Comparison of ENCODE assay signal across 13 cellular contexts in genomic region chr2:226124548-226125011, GRCh38.
DNase-seq lines count a peak whose midpoint lies in the region; ATAC-seq and TF ChIP-seq lines count a peak whose summit lies in the region.
"Had no signal": no experiment of that assay in that cellular context is flagged by ENCODE, and none has a peak within 500 bp of the region (broad histone marks: within the 10 kb centered on the region; RNA-seq: fewer than 3 reads in every experiment).

No MANE protein-coding gene starts in this region.

- H3K4me1 Mint-ChIP-seq in nephron progenitor cell = peaks cover 28% of the 10 kb centered on the region
- H3K4me1 Mint-ChIP-seq in natural killer cell = no peaks in the 10 kb centered on the region

- no peak for ATAC-seq in GM18870 (IDR thresholded peaks at IDR 0.05; ENCODE audit: unreplicated experiment)
- no peak for ATAC-seq in natural killer cell
- ATAC-seq: activated naive CD4-positive, alpha-beta T cell treated with anti-CD3 and anti-CD28 coated beads, Interleukin-2, amount 50 U/mL, for 72 hours; left colon; upper lobe of right lung had no signal

- H3K27ac Mint-ChIP-seq in nephron progenitor cell (peak overlapping the region; percentile 44), natural killer cell (no peak overlapping the region)
- H3K27ac Mint-ChIP-seq: activated naive CD4-positive, alpha-beta T cell treated with anti-CD3 and anti-CD28 coated beads, Interleukin-2, amount 50 U/mL, for 72 hours; dendritic cell treated with granulocyte-macrophage colony-stimulating factor and Interleukin-4, amounts not matched to agents 40 ng/mL and 50 ng/mL, for 4 days had no signal

- intact Hi-C loops in natural killer cell (cut with micrococcal nuclease) = no loop called here

- H3K27me3 Mint-ChIP-seq in nephron progenitor cell (ENCODE audit: low read depth, poor library complexity) (no peaks in the 10 kb centered on the region), natural killer cell (ENCODE audit: low read depth in 2 of 2) (no peaks in the 10 kb centered on the region)
- H3K27me3 Mint-ChIP-seq: dendritic cell treated with granulocyte-macrophage colony-stimulating factor and Interleukin-4, amounts not matched to agents 40 ng/mL and 50 ng/mL, for 4 days had no signal

- TF ChIP-seq CTCF in AG10803 (conservative IDR thresholded peaks at IDR 0.05; ENCODE audit: low read length) = no peak
- TF ChIP-seq CTCF in nephron progenitor cell (IDR thresholded peaks at IDR 0.05) = no peak
- no peak for TF ChIP-seq CTCF in natural killer cell (IDR thresholded peaks at IDR 0.05)

- DNase-seq in AG10803 (ENCODE audit: low read depth) (peak; percentile 54), NCI-H69 (lab: John Stamatoyannopoulos, UW) (peak; percentile 28), fibroblast of gingiva (ENCODE audit: low read depth) (peak; percentile 64), nephron progenitor cell (no peak), NCI-H1092 treated with DMSO at 0.1 percent for 48 hours (lab: John Stamatoyannopoulos, UW) (no peak), natural killer cell (no peak)
- no peak for DNase-seq in stimulated activated CD4-positive, alpha-beta T cell treated with anti-CD3 and anti-CD28 coated beads, Interleukin-2, amount 100 ng/mL, for 24 hours
- DNase-seq: left colon; stimulated activated CD4-positive, alpha-beta T cell treated with anti-CD3 and anti-CD28 coated beads, Interleukin-15, amount 100 ng/mL, for 24 hours; upper lobe of right lung had no signal

- no peaks in the 10 kb centered on the region for H3K9me3 Mint-ChIP-seq in nephron progenitor cell
- peaks cover 2 to 7% of the 10 kb centered on the region in 2 donors for H3K9me3 Mint-ChIP-seq in natural killer cell
- H3K9me3 Mint-ChIP-seq: activated naive CD4-positive, alpha-beta T cell treated with anti-CD3 and anti-CD28 coated beads, Interleukin-2, amount 50 U/mL, for 72 hours; dendritic cell treated with granulocyte-macrophage colony-stimulating factor and Interleukin-4, amounts not matched to agents 40 ng/mL and 50 ng/mL, for 4 days had no signal

- no peak overlapping the region for H3K4me3 ChIP-seq in AG10803 (ENCODE audit: low read length)
- H3K4me3 ChIP-seq: upper lobe of right lung had no signal

- no peak overlapping the region for H3K4me3 Mint-ChIP-seq in nephron progenitor cell
- H3K4me3 Mint-ChIP-seq in natural killer cell = no peak overlapping the region
- H3K4me3 Mint-ChIP-seq: dendritic cell treated with granulocyte-macrophage colony-stimulating factor and Interleukin-4, amounts not matched to agents 40 ng/mL and 50 ng/mL, for 4 days had no signal

- no peaks in the 10 kb centered on the region for H3K36me3 Mint-ChIP-seq in nephron progenitor cell (ENCODE audit: low read depth)
- H3K36me3 Mint-ChIP-seq in natural killer cell = no peaks in the 10 kb centered on the region
- H3K36me3 Mint-ChIP-seq: activated naive CD4-positive, alpha-beta T cell treated with anti-CD3 and anti-CD28 coated beads, Interleukin-2, amount 50 U/mL, for 72 hours had no signal

Comparison
In these comparisons a context has a peak if more than half of its experiments do, and no peak if none do; other contexts are left out.
1. DNase-seq: peak in AG10803 (single experiment), NCI-H69 (single experiment) and fibroblast of gingiva (single experiment); none in nephron progenitor cell (single experiment), stimulated activated CD4-positive, alpha-beta T cell treated with anti-CD3 and anti-CD28 coated beads, Interleukin-2, amount 100 ng/mL, for 24 hours (0 of 2), NCI-H1092 treated with DMSO at 0.1 percent for 48 hours (single experiment) and natural killer cell (single experiment).